ENCODE assay signal across 8 cellular contexts in genomic region chr3:52770581-52771333, GRCh38. TPM values are rescaled to one million over a fixed set of nuclear protein-coding genes. Genes with fewer than 3 reads are reported as not detected.
DNase-seq lines count a peak whose midpoint lies in the region; ATAC-seq and TF ChIP-seq lines count a peak whose summit lies in the region.

TSS of gene NEK4 (minus strand) at chr3:52770940. CDS start at chr3:52770746, 194 bp downstream.

- no peaks in the 10 kb centered on the region for H3K9me3 ChIP-seq in spleen

- peak in 1 of 3 donors; percentile 69 for TF ChIP-seq POLR2A in spleen (IDR thresholded peaks at IDR 0.05)

- peak within 1 kb of the TSS; percentile 94 for H3K4me3 Mint-ChIP-seq in activated B cell treated with CpG ODN at 0.5 μM for 24 hours

- H3K4me1 Mint-ChIP-seq in activated B cell treated with CpG ODN at 0.5 μM for 24 hours, result peaks cover 17% of the 10 kb centered on the region

- TF ChIP-seq CTCF in AG09319 (IDR thresholded peaks at IDR 0.05; ENCODE audit: low read depth, low read length) (no peak; the same call in 1 of the 2 replicates), activated B cell treated with CpG ODN at 0.5 μM for 24 hours (IDR thresholded peaks at IDR 0.05) (no peak), spleen (IDR thresholded peaks at IDR 0.05 in 8 of 11, conservative IDR thresholded peaks at IDR 0.05 in 3 of 11) (peak in 4 of 11 experiments; percentile 9 to 29 (median 26))

- H3K36me3 ChIP-seq in spleen, result peaks cover 0 to 28% (median 19%) of the 10 kb centered on the region in 6 donors

- ATAC-seq in GM19023 (IDR thresholded peaks at IDR 0.05; ENCODE audit: unreplicated experiment), result peak; percentile 96
- ATAC-seq in HG03196 (IDR thresholded peaks at IDR 0.05; ENCODE audit: unreplicated experiment), result peak; percentile 92
- peak; percentile 95 for ATAC-seq in activated B cell treated with CpG ODN at 0.5 μM for 24 hours (ENCODE audit: low read depth)

- intact Hi-C loops in activated B cell treated with CpG ODN at 0.5 μM for 24 hours (cut with micrococcal nuclease), result loop anchor here (1.0 to 10.0 kb wide), 9 partner anchors 9 to 302 kb away; partner anchors contain the start of genes NT5DC2, PBRM1, SFMBT1 and SPCS1
- intact Hi-C loops in spleen (cut with DNase I; ENCODE audit: low total_unique reads), result no loop called here

- H3K27ac Mint-ChIP-seq in activated B cell treated with CpG ODN at 0.5 μM for 24 hours, result peak within 1 kb of the TSS; percentile 95

- DNase-seq in AG09319 (ENCODE audit: extremely low read depth, low read depth) (peak; percentile 59), NCI-H345 (lab: John Stamatoyannopoulos, UW) (peak; percentile 88), activated B cell treated with CpG ODN at 0.5 μM for 24 hours (peak; percentile 80), caudate nucleus (lab: John Stamatoyannopoulos, UW) (peak in 60 of 61 donors; percentile 11 to 94 (median 87)), inferior parietal cortex (ENCODE audit: extremely low spot score) (peak; percentile 95), spleen (peak; percentile 98)

- peaks cover 9 to 34% (median 22%) of the 10 kb centered on the region in 6 donors for H3K4me1 ChIP-seq in spleen

- H3K27me3 ChIP-seq in spleen (replicated peaks in 1 of 7), result no peaks in the 10 kb centered on the region

- peak within 1 kb of the TSS; percentile 82 to 94 (median 91) for H3K4me3 ChIP-seq in spleen

- no peaks in the 10 kb centered on the region for H3K9me3 Mint-ChIP-seq in activated B cell treated with CpG ODN at 0.5 μM for 24 hours

- CTCF ChIA-PET in activated B cell treated with CpG ODN at 0.5 μM for 24 hours (lab: Charles Lee), result interaction anchor here (1.1 kb wide), 1 partner anchor 28 kb away, joined by 4 read pairs; no protein-coding TSS in a partner anchor

- WGBS in spleen, 5 donors, result 1 to 3% (median 1%) methylated on average over 22 to 62 of the region's 62 CpGs

- POLR2A ChIA-PET in activated B cell treated with CpG ODN at 0.5 μM for 24 hours (lab: Charles Lee), result interaction anchor here (0.6 to 2.2 kb wide), 14 partner anchors 9 to 577 kb away, joined by 3 to 44 read pairs (median 4); partner anchors contain the start of genes DCP1A, GLYCTK, SFMBT1 and TLR9

- peaks cover 20% of the 10 kb centered on the region for H3K36me3 Mint-ChIP-seq in activated B cell treated with CpG ODN at 0.5 μM for 24 hours (ENCODE audit: low read depth)

- no peaks in the 10 kb centered on the region for H3K27me3 Mint-ChIP-seq in activated B cell treated with CpG ODN at 0.5 μM for 24 hours

- H3K27ac ChIP-seq in caudate nucleus (ENCODE audit: low read depth, low read length), result peak within 1 kb of the TSS; percentile 82
- peak within 1 kb of the TSS; percentile 22 to 88 (median 84) for H3K27ac ChIP-seq in spleen

RNA-seq across cellular contexts. Expression of gene NEK4, which starts in this region (rescaled TPM):
- total RNA-seq in activated B cell treated with CpG ODN at 0.5 μM for 24 hours, result 23.0 and 24.5 TPM in 2 replicates
- 10 to 100 TPM; 17.4 to 28.0 (median 26.3) TPM for total RNA-seq in spleen
- polyA plus RNA-seq in spleen, result 1 to 10 TPM; 3.2 to 5.5 (median 4.9) TPM

Comparison
In these comparisons a context has a peak if more than half of its experiments do, and no peak if none do; other contexts are left out.
1. Peak in every context shown above with its lines: DNase-seq, ATAC-seq, H3K4me3 ChIP-seq and H3K27ac ChIP-seq.